In the genomic region with DNA sequence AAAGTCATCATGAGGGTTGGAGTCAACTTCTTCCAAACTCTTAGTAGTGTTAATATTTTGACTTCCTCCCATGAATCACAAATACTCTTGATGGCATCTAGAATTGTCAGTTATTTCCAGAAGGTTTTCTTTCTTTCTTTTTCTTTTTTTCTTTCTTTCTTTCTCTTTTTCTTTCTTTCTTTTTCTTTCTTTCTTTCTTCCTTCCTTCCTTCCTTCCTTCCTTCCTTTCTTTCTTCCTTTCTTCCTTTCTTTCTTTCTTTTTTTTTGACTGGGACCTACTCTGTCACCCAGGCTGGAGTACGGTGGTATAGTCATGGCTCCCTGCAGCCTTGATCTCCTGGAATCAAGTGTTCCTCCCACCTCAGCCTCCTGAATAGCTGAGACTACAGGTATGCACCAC, we compare ENCODE assay signal across 2 cellular contexts. TPM values are rescaled to one million over a fixed set of nuclear protein-coding genes. Genes with fewer than 3 reads are reported as not detected.
"Had no signal": no experiment of that assay in that cellular context is flagged by ENCODE, and none has a peak within 500 bp of the region (broad histone marks: within the 10 kb centered on the region; RNA-seq: fewer than 3 reads in every experiment).

No MANE protein-coding gene starts in this region.

RNA-seq across cellular contexts. Expression of a gene that starts 17.8 kb away (rescaled TPM):
- total RNA-seq: natural killer cell had no signal
- polyA plus RNA-seq: naive thymus-derived CD4-positive, alpha-beta T cell had no signal
